Comparison of ENCODE assay signal across 8 cellular contexts in the genomic region with DNA sequence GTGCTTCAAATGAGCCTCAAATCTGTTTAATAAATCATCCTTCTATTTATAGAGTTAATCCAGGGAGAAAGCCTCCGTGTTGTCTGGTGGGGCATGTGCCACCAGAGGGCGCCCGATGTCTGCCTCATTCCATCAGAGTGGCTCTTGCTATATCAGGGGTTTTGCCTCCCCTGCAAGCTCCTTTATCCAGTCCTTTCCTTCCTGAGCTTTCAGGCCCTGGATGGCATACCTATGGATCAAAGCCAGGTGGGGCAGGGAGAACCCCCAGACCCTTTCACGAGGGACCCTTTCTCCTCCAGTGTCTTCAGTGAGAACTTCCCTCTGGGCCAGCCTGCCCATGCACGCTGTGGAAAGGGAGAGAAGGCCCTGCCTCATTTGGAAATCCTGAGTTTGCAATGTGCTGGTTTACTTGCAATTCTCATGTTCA. TPM values are rescaled to one million over a fixed set of nuclear protein-coding genes. Genes with fewer than 3 reads are reported as not detected.
DNase-seq lines count a peak whose midpoint lies in the region; ATAC-seq and TF ChIP-seq lines count a peak whose summit lies in the region.

No MANE protein-coding gene starts in this region.

- H3K4me1 ChIP-seq in foreskin keratinocyte = peaks cover 13% of the 10 kb centered on the region

- TF ChIP-seq CTCF in RWPE1 (conservative IDR thresholded peaks at IDR 0.05; ENCODE audit: low read depth) (peak; percentile 90), foreskin keratinocyte (conservative IDR thresholded peaks at IDR 0.05) (peak; percentile 95)

- CTCF ChIA-PET in RWPE1 (lab: Yijun Ruan, JAX) = interaction anchor here (0.6 to 1.3 kb wide), 7 partner anchors 54 to 1331 kb away, joined by 3 to 6 read pairs (median 4); no protein-coding TSS in a partner anchor

- DNase-seq in DMS79 treated with DMSO at 0.1 percent for 48 hours (lab: John Stamatoyannopoulos, UW) = peak; percentile 45
- peak; percentile 75 for DNase-seq in LHCN-M2 (ENCODE audit: low read depth)
- peak; percentile 74 for DNase-seq in RWPE1 (ENCODE audit: low spot score)
- peak; percentile 57 for DNase-seq in activated T-helper 9 cell treated with anti-CD3 and anti-CD28 coated beads, Interleukin-2, amount 50 U/mL, for 16 hours (ENCODE audit: low read depth)
- peak; percentile 25 to 60 for DNase-seq in foreskin keratinocyte
- peak in 53 of 56 donors; percentile 3 to 89 (median 55) for DNase-seq in nucleus accumbens (lab: John Stamatoyannopoulos, UW)
- DNase-seq in substantia nigra (lab: John Stamatoyannopoulos, UW) = peak in 48 of 49 donors; percentile 3 to 84 (median 50)

- POLR2A ChIA-PET in RWPE1 (lab: Yijun Ruan, JAX; ENCODE audit: low non-redundant PET) = no interaction called here

- H3K27ac ChIP-seq in RWPE1 = peak overlapping the region; percentile 35; the same call in 1 of the 2 replicates
- no peak overlapping the region for H3K27ac ChIP-seq in foreskin keratinocyte
- no peak overlapping the region for H3K27ac ChIP-seq in substantia nigra (ENCODE audit: low read depth, low read length, poor library complexity, severe bottlenecking)

- no peaks in the 10 kb centered on the region for H3K27me3 ChIP-seq in foreskin keratinocyte

- ATAC-seq in GM21717 (IDR thresholded peaks at IDR 0.05; ENCODE audit: unreplicated experiment) (peak; percentile 87), foreskin keratinocyte (peak; percentile 88)

RNA-seq across cellular contexts. Expression of a gene that starts 39.8 kb away (rescaled TPM):
- total RNA-seq in LHCN-M2 (2014; rRNA removed) = 45.4 and 47.1 TPM in 2 replicates
- 14.7 TPM for polyA plus RNA-seq in LHCN-M2 (2012)
- 29.1 and 32.8 TPM in 2 replicates for total RNA-seq in foreskin keratinocyte
- polyA plus RNA-seq in foreskin keratinocyte = 21.2 and 26.3 TPM in 2 replicates
